ENCODE assay signal across 17 cellular contexts in genomic region chr1:93395195-93395594, GRCh38. TPM values are rescaled to one million over a fixed set of nuclear protein-coding genes. Genes with fewer than 3 reads are reported as not detected.
DNase-seq lines count a peak whose midpoint lies in the region; ATAC-seq and TF ChIP-seq lines count a peak whose summit lies in the region.
"Had no signal": no experiment of that assay in that cellular context is flagged by ENCODE, and none has a peak within 500 bp of the region (broad histone marks: within the 10 kb centered on the region; RNA-seq: fewer than 3 reads in every experiment).

No MANE protein-coding gene starts in this region.

- peak; percentile 40; the same call in 2 of the 3 replicates for ATAC-seq in RWPE2 (ENCODE audit: low read depth)
- ATAC-seq in activated CD4-positive, alpha-beta T cell treated with anti-CD3 and anti-CD28 coated beads for 36 hours: no peak
- ATAC-seq: A549 had no signal

- peaks cover 7% of the 10 kb centered on the region for H3K4me1 ChIP-seq in RWPE2 (ENCODE audit: insufficient read depth, poor library complexity, severe bottlenecking)
- H3K4me1 ChIP-seq: A549, SJSA1 had no signal

- H3K27me3 ChIP-seq in RWPE2 (ENCODE audit: insufficient read depth, poor library complexity, severe bottlenecking): no peaks in the 10 kb centered on the region
- H3K27me3 ChIP-seq: SJSA1 had no signal

- H3K27ac Mint-ChIP-seq in nephron progenitor cell: peak overlapping the region; percentile 83
- H3K27ac Mint-ChIP-seq in activated CD4-positive, alpha-beta T cell treated with anti-CD3 and anti-CD28 coated beads for 36 hours: no peak overlapping the region

- POLR2A ChIA-PET in activated CD4-positive, alpha-beta T cell treated with anti-CD3 and anti-CD28 coated beads for 36 hours (lab: Charles Lee): no interaction called here

- DNase-seq in EL (peak; percentile 30), RWPE2 (ENCODE audit: low spot score) (no peak), fibroblast of mammary gland (ENCODE audit: low read depth) (peak; percentile 24), nephron progenitor cell (no peak), NCI-H2081 treated with DMSO at 0.1 percent for 48 hours (lab: John Stamatoyannopoulos, UW) (no peak), DMS 273 (lab: John Stamatoyannopoulos, UW; ENCODE audit: unreplicated experiment) (no peak), NCI-H524 (lab: John Stamatoyannopoulos, UW) (no peak)
- no peak for DNase-seq in activated CD4-positive, alpha-beta T cell treated with anti-CD3 and anti-CD28 coated beads for 36 hours
- DNase-seq: C1 segment of cervical spinal cord, DND-41, GOT3, NCI-H1417, NCI-H2029, NCI-H510A treated with DMSO at 0.1 percent for 48 hours had no signal

- H3K4me1 Mint-ChIP-seq in nephron progenitor cell: peaks cover 7% of the 10 kb centered on the region
- no peaks in the 10 kb centered on the region for H3K4me1 Mint-ChIP-seq in activated CD4-positive, alpha-beta T cell treated with anti-CD3 and anti-CD28 coated beads for 36 hours

- no peaks in the 10 kb centered on the region for H3K36me3 ChIP-seq in RWPE2 (ENCODE audit: low read depth)
- H3K36me3 ChIP-seq: SJSA1 had no signal

- no peak overlapping the region for H3K27ac ChIP-seq in RWPE2 (ENCODE audit: poor library complexity, severe bottlenecking)
- H3K27ac ChIP-seq: A549, PC-9, SJSA1 had no signal

- no peak overlapping the region for H3K4me3 Mint-ChIP-seq in nephron progenitor cell
- H3K4me3 Mint-ChIP-seq in activated CD4-positive, alpha-beta T cell treated with anti-CD3 and anti-CD28 coated beads for 36 hours: no peak overlapping the region

- CTCF ChIA-PET in activated CD4-positive, alpha-beta T cell treated with anti-CD3 and anti-CD28 coated beads for 36 hours (lab: Charles Lee): no interaction called here

- H3K9me3 Mint-ChIP-seq in nephron progenitor cell: no peaks in the 10 kb centered on the region
- no peaks in the 10 kb centered on the region for H3K9me3 Mint-ChIP-seq in activated CD4-positive, alpha-beta T cell treated with anti-CD3 and anti-CD28 coated beads for 36 hours (ENCODE audit: low read depth)

- intact Hi-C loops in activated CD4-positive, alpha-beta T cell treated with anti-CD3 and anti-CD28 coated beads for 36 hours (cut with DNase I, micrococcal nuclease): no loop called here

- TF ChIP-seq CTCF in RWPE2 (IDR thresholded peaks at IDR 0.05; ENCODE audit: poor library complexity, severe bottlenecking): no peak
- no peak for TF ChIP-seq CTCF in fibroblast of mammary gland (conservative IDR thresholded peaks at IDR 0.05; ENCODE audit: control insufficient read depth, insufficient read depth, low read depth, low read length)
- no peak for TF ChIP-seq CTCF in nephron progenitor cell (IDR thresholded peaks at IDR 0.05)

- no peak overlapping the region for H3K4me3 ChIP-seq in RWPE2 (ENCODE audit: severe bottlenecking)
- no peak overlapping the region for H3K4me3 ChIP-seq in fibroblast of mammary gland (ENCODE audit: control insufficient read depth, low read depth, low read length)
- H3K4me3 ChIP-seq: A549, PC-9, SJSA1 had no signal

- H3K27me3 Mint-ChIP-seq in nephron progenitor cell (ENCODE audit: low read depth, poor library complexity): no peaks in the 10 kb centered on the region
- H3K27me3 Mint-ChIP-seq in activated CD4-positive, alpha-beta T cell treated with anti-CD3 and anti-CD28 coated beads for 36 hours: no peaks in the 10 kb centered on the region

- H3K9me3 ChIP-seq in RWPE2 (ENCODE audit: severe bottlenecking): no peaks in the 10 kb centered on the region
- H3K9me3 ChIP-seq: A549, SJSA1 had no signal

- no peaks in the 10 kb centered on the region for H3K36me3 Mint-ChIP-seq in nephron progenitor cell (ENCODE audit: low read depth)
- H3K36me3 Mint-ChIP-seq in activated CD4-positive, alpha-beta T cell treated with anti-CD3 and anti-CD28 coated beads for 36 hours (ENCODE audit: low read depth): no peaks in the 10 kb centered on the region

RNA-seq across cellular contexts. Expression of gene DR1, which starts 49.5 kb away (rescaled TPM):
- total RNA-seq in activated CD4-positive, alpha-beta T cell treated with anti-CD3 and anti-CD28 coated beads for 36 hours: 10 to 100 TPM; 84.8 to 95.3 TPM

RNA-seq across cellular contexts. Expression of gene FNBP1L, which starts 52.7 kb away (rescaled TPM):
- 1 to 10 TPM; 1.2 to 1.4 TPM for total RNA-seq in activated CD4-positive, alpha-beta T cell treated with anti-CD3 and anti-CD28 coated beads for 36 hours

Comparison
In these comparisons a context has a peak if more than half of its experiments do, and no peak if none do; other contexts are left out.
1. DNase-seq: peak in EL (single experiment) and fibroblast of mammary gland (single experiment); none in RWPE2 (single experiment), nephron progenitor cell (single experiment), NCI-H2081 treated with DMSO at 0.1 percent for 48 hours (single experiment), activated CD4-positive, alpha-beta T cell treated with anti-CD3 and anti-CD28 coated beads for 36 hours (single experiment), DMS 273 (single experiment) and NCI-H524 (0 of 2).